In genomic region chr7:92953657-92954056, GRCh38 we compare ENCODE assay signal across 12 cellular contexts.
DNase-seq lines count a peak whose midpoint lies in the region; TF ChIP-seq lines count a peak whose summit lies in the region.
"Had no signal": no experiment of that assay in that cellular context is flagged by ENCODE, and none has a peak within 500 bp of the region (broad histone marks: within the 10 kb centered on the region; RNA-seq: fewer than 3 reads in every experiment).

No MANE protein-coding gene starts in this region.

- H3K79me2 ChIP-seq in smooth muscle cell (ENCODE audit: low read depth): no peaks in the 10 kb centered on the region

- peaks cover 5% of the 10 kb centered on the region for H3K9me3 ChIP-seq in smooth muscle cell (replicated peaks; ENCODE audit: low read depth)
- peaks cover 0 to 4% (median 0%) of the 10 kb centered on the region in 3 donors for H3K9me3 ChIP-seq in tibial artery
- peaks cover 0 to 3% of the 10 kb centered on the region in 2 donors for H3K9me3 ChIP-seq in uterus

- DNase-seq in activated T-cell treated with anti-CD3 and anti-CD28 coated beads for 24 hours (ENCODE audit: low read depth) (peak; percentile 2), activated T-cell treated with anti-CD3 and anti-CD28 coated beads for 4 hours (no peak), HuH-7 (ENCODE audit: low spot score) (peak; percentile 13), smooth muscle cell (lab: John Stamatoyannopoulos, UW; ENCODE audit: unreplicated experiment) (no peak), tibial artery (no peak), NOMO-1 treated with DMSO at 0.1 percent for 48 hours (lab: John Stamatoyannopoulos, UW; ENCODE audit: unreplicated experiment) (no peak), uterus (no peak)
- no peak for DNase-seq in activated naive CD8-positive, alpha-beta T cell treated with anti-CD3 and anti-CD28 coated beads for 36 hours
- DNase-seq: NCI-H2081 treated with DMSO at 0.1 percent for 48 hours had no signal

- no peak overlapping the region for H3K9ac ChIP-seq in smooth muscle cell (ENCODE audit: low read depth)

- intact Hi-C loops in tibial artery (cut with DNase I; ENCODE audit: low total_unique reads) (no loop called here), uterus (cut with DNase I; ENCODE audit: low total_unique reads) (no loop called here)

- TF ChIP-seq POLR2A in uterus (IDR thresholded peaks at IDR 0.05): no peak

- H3K4me1 Mint-ChIP-seq in activated naive CD8-positive, alpha-beta T cell treated with anti-CD3 and anti-CD28 coated beads for 36 hours: peaks cover 14% of the 10 kb centered on the region
- H3K4me1 Mint-ChIP-seq: B cell had no signal

- peaks cover 17% of the 10 kb centered on the region for H3K9me3 Mint-ChIP-seq in activated naive CD8-positive, alpha-beta T cell treated with anti-CD3 and anti-CD28 coated beads for 36 hours

- H3F3A ChIP-seq in smooth muscle cell (ENCODE audit: low read depth): no peaks in the 10 kb centered on the region

- H4K20me1 ChIP-seq in smooth muscle cell (ENCODE audit: low read depth): no peaks in the 10 kb centered on the region

- H3K4me2 ChIP-seq in smooth muscle cell: peak overlapping the region; percentile 46

- peaks cover 20% of the 10 kb centered on the region for H3K36me3 Mint-ChIP-seq in activated naive CD8-positive, alpha-beta T cell treated with anti-CD3 and anti-CD28 coated beads for 36 hours

- H3K4me3 ChIP-seq in smooth muscle cell (no peak overlapping the region), tibial artery (no peak overlapping the region), uterus (no peak overlapping the region)
- H3K4me3 ChIP-seq: tibial nerve had no signal

- no peaks in the 10 kb centered on the region for H3K36me3 ChIP-seq in smooth muscle cell (ENCODE audit: low read depth)
- no peaks in the 10 kb centered on the region for H3K36me3 ChIP-seq in tibial artery
- H3K36me3 ChIP-seq in uterus: no peaks in the 10 kb centered on the region
- H3K36me3 ChIP-seq: tibial nerve had no signal

- H3K4me3 Mint-ChIP-seq in activated naive CD8-positive, alpha-beta T cell treated with anti-CD3 and anti-CD28 coated beads for 36 hours: no peak overlapping the region
- H3K4me3 Mint-ChIP-seq: B cell, WTC11 had no signal

- WGBS in smooth muscle cell (ENCODE audit: low lambda C conversion rate): 19% methylated on average over 2 of the region's 2 CpGs

- no peaks in the 10 kb centered on the region for H3K27me3 ChIP-seq in smooth muscle cell (ENCODE audit: low read depth)
- H3K27me3 ChIP-seq in tibial artery: no peaks in the 10 kb centered on the region
- no peaks in the 10 kb centered on the region for H3K27me3 ChIP-seq in uterus
- H3K27me3 ChIP-seq: tibial nerve had no signal

- no peaks in the 10 kb centered on the region for H3K27me3 Mint-ChIP-seq in activated naive CD8-positive, alpha-beta T cell treated with anti-CD3 and anti-CD28 coated beads for 36 hours

- H2AFZ ChIP-seq in smooth muscle cell (ENCODE audit: low read depth): peak overlapping the region; percentile 78

- H3K27ac ChIP-seq in smooth muscle cell (ENCODE audit: low read depth) (no peak overlapping the region), tibial artery (no peak overlapping the region), uterus (no peak overlapping the region)
- H3K27ac ChIP-seq: tibial nerve had no signal

- no peaks in the 10 kb centered on the region for H3K4me1 ChIP-seq in smooth muscle cell (ENCODE audit: low read depth)
- H3K4me1 ChIP-seq in tibial artery: no peaks in the 10 kb centered on the region
- no peaks in the 10 kb centered on the region for H3K4me1 ChIP-seq in uterus
- H3K4me1 ChIP-seq: tibial nerve had no signal

- H3K27ac Mint-ChIP-seq in activated naive CD8-positive, alpha-beta T cell treated with anti-CD3 and anti-CD28 coated beads for 36 hours: peak overlapping the region; percentile 56
- H3K27ac Mint-ChIP-seq: B cell, WTC11 had no signal

- TF ChIP-seq CTCF in smooth muscle cell (IDR thresholded peaks at IDR 0.05; ENCODE audit: borderline replicate concordance, insufficient read depth, poor library complexity, severe bottlenecking) (no peak), tibial artery (IDR thresholded peaks at IDR 0.05) (no peak), uterus (IDR thresholded peaks at IDR 0.05) (no peak)

Comparison
In these comparisons a context has a peak if more than half of its experiments do, and no peak if none do; other contexts are left out.
1. DNase-seq: peak in activated T-cell treated with anti-CD3 and anti-CD28 coated beads for 24 hours (single experiment) and HuH-7 (single experiment); none in activated T-cell treated with anti-CD3 and anti-CD28 coated beads for 4 hours (single experiment), activated naive CD8-positive, alpha-beta T cell treated with anti-CD3 and anti-CD28 coated beads for 36 hours (single experiment), smooth muscle cell (single experiment), tibial artery (0 of 2), NOMO-1 treated with DMSO at 0.1 percent for 48 hours (single experiment) and uterus (0 of 2).